ENCODE assay signal across 27 cellular contexts in genomic region chr7:143012409-143012808, GRCh38. TPM values are rescaled to one million over a fixed set of nuclear protein-coding genes. Genes with fewer than 3 reads are reported as not detected.
"Had no signal": no experiment of that assay in that cellular context is flagged by ENCODE, and none has a peak within 500 bp of the region (broad histone marks: within the 10 kb centered on the region; RNA-seq: fewer than 3 reads in every experiment).

No MANE protein-coding gene starts in this region.

- H3K36me3 Mint-ChIP-seq: mesothelial cell of epicardium had no signal

- H3K27me3 ChIP-seq: right atrium auricular region had no signal

- H3K27ac ChIP-seq: prostate gland, right atrium auricular region, SK-N-MC, stomach, thoracic aorta had no signal

- ATAC-seq: activated CD8-positive, alpha-beta T cell treated with anti-CD3 and anti-CD28 coated beads, Interleukin-2, amount 10 ng/mL, durations not matched to agents 7 days and 5 days; esophagus mucosa had no signal

- H3K9me3 ChIP-seq: prostate gland, right atrium auricular region, stomach, thoracic aorta had no signal

- H3K4me3 ChIP-seq: lung, prostate gland, right atrium auricular region, SK-N-MC, stomach, thoracic aorta had no signal

- H3K27ac Mint-ChIP-seq: activated CD4-positive, alpha-beta T cell treated with anti-CD3 and anti-CD28 coated beads, Interleukin-2, amount 10 ng/mL, durations not matched to agents 24 days and 14 days; activated CD8-positive, alpha-beta T cell treated with anti-CD3 and anti-CD28 coated beads, Interleukin-2, amount 10 ng/mL, durations not matched to agents 7 days and 5 days; mesothelial cell of epicardium; nephron progenitor cell; T-helper 2 cell treated with Interferon-gamma antibody and Interleukin-4, amounts not matched to agents 5 μg/mL and 100 μg/mL, for 36 hours had no signal

- DNase-seq: activated CD4-positive, alpha-beta T cell treated with anti-CD3 and anti-CD28 coated beads, Interleukin-2, amount 10 ng/mL, durations not matched to agents 24 days and 14 days; activated CD4-positive, CD25-positive, alpha-beta regulatory T cell; activated CD8-positive, alpha-beta memory T cell treated with anti-CD3 and anti-CD28 coated beads, Interleukin-2, amount 50 U/mL, for 4 hours; activated CD8-positive, alpha-beta T cell treated with anti-CD3 and anti-CD28 coated beads, Interleukin-2, amount 10 ng/mL, durations not matched to agents 7 days and 5 days; activated effector memory CD4-positive, alpha-beta T cell treated with anti-CD3 and anti-CD28 coated beads, Interleukin-2, amount 50 U/mL, for 16 hours; activated naive CD4-positive, alpha-beta T cell treated with anti-CD3 and anti-CD28 coated beads, Interleukin-2, amount 50 U/mL, for 16 hours; activated T-cell treated with anti-CD3 and anti-CD28 coated beads, Interleukin-2, amount 50 U/mL, for 48 hours; cerebellar nuclear complex; cortex of kidney; effector CD8-positive, alpha-beta T cell; hypothalamus; islet precursor cell; nephron progenitor cell; occipital lobe; stimulated activated CD4-positive, alpha-beta T cell treated with anti-CD3 and anti-CD28 coated beads, Interleukin-2, amount 100 ng/mL, for 24 hours; stomach had no signal

- H3K4me3 Mint-ChIP-seq: activated CD4-positive, alpha-beta T cell treated with anti-CD3 and anti-CD28 coated beads, Interleukin-2, amount 10 ng/mL, durations not matched to agents 24 days and 14 days; activated CD8-positive, alpha-beta T cell treated with anti-CD3 and anti-CD28 coated beads, Interleukin-2, amount 10 ng/mL, durations not matched to agents 7 days and 5 days; mesothelial cell of epicardium; nephron progenitor cell; T-helper 2 cell treated with Interferon-gamma antibody and Interleukin-4, amounts not matched to agents 5 μg/mL and 100 μg/mL, for 36 hours had no signal

- H3K9me3 Mint-ChIP-seq: activated CD4-positive, alpha-beta T cell treated with anti-CD3 and anti-CD28 coated beads, Interleukin-2, amount 10 ng/mL, durations not matched to agents 24 days and 14 days; mesothelial cell of epicardium; nephron progenitor cell; T-helper 2 cell treated with Interferon-gamma antibody and Interleukin-4, amounts not matched to agents 5 μg/mL and 100 μg/mL, for 36 hours had no signal

- H3K4me1 ChIP-seq: prostate gland, right atrium auricular region had no signal

- H3K36me3 ChIP-seq: prostate gland, right atrium auricular region, stomach, thoracic aorta had no signal

RNA-seq across cellular contexts. Expression of gene OR9A2, which starts 14.5 kb away (rescaled TPM):
- total RNA-seq: activated CD4-positive, alpha-beta T cell treated with anti-CD3 and anti-CD28 coated beads, Interleukin-2, amount 10 ng/mL, durations not matched to agents 24 days and 14 days; activated CD8-positive, alpha-beta T cell treated with anti-CD3 and anti-CD28 coated beads, Interleukin-2, amount 10 ng/mL, durations not matched to agents 7 days and 5 days; astrocyte; bronchial epithelial cell; esophagus mucosa; prostate gland; right atrium auricular region; stomach; thoracic aorta; ureter had no signal
- polyA plus RNA-seq: lung, stomach had no signal

RNA-seq across cellular contexts. Expression of gene OR6V1, which starts 39.7 kb away (rescaled TPM):
- total RNA-seq: activated CD4-positive, alpha-beta T cell treated with anti-CD3 and anti-CD28 coated beads, Interleukin-2, amount 10 ng/mL, durations not matched to agents 24 days and 14 days; activated CD8-positive, alpha-beta T cell treated with anti-CD3 and anti-CD28 coated beads, Interleukin-2, amount 10 ng/mL, durations not matched to agents 7 days and 5 days; astrocyte; bronchial epithelial cell; esophagus mucosa; lung; mesothelial cell of epicardium; occipital lobe; prostate gland; right atrium auricular region; stomach; thoracic aorta; ureter had no signal
- polyA plus RNA-seq: lung, stomach had no signal

RNA-seq across cellular contexts. Expression of gene KEL, which starts 50.2 kb away (rescaled TPM):
- total RNA-seq: astrocyte, bronchial epithelial cell, thoracic aorta had no signal
